ENCODE assay signal across 1 cellular context in the genomic region with DNA sequence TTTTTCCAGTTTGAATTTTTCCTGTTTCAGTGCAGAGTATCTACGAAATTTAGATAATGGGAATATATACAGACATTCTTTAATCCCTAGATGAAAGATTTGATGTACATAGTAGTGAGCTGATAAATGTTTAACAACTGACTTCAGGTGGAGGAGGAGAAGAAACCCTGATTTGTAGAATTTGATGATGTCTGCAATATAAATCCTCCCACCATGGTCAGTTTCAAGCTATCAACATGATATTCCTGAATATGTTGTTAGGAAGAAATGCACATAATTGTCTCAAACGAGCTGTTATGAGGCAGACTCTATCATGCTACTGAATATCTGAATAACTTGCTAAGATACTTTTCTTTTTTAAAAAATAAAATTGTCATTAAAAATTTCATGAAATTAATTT.
TF ChIP-seq lines count a peak whose summit lies in the region.

No MANE protein-coding gene starts in this region.

TF ChIP-seq in HepG2, 621 proteins besides CTCF, POLR2A, EP300 and RAD21 (continued from another document):
- TF ChIP-seq, protein P1, sequence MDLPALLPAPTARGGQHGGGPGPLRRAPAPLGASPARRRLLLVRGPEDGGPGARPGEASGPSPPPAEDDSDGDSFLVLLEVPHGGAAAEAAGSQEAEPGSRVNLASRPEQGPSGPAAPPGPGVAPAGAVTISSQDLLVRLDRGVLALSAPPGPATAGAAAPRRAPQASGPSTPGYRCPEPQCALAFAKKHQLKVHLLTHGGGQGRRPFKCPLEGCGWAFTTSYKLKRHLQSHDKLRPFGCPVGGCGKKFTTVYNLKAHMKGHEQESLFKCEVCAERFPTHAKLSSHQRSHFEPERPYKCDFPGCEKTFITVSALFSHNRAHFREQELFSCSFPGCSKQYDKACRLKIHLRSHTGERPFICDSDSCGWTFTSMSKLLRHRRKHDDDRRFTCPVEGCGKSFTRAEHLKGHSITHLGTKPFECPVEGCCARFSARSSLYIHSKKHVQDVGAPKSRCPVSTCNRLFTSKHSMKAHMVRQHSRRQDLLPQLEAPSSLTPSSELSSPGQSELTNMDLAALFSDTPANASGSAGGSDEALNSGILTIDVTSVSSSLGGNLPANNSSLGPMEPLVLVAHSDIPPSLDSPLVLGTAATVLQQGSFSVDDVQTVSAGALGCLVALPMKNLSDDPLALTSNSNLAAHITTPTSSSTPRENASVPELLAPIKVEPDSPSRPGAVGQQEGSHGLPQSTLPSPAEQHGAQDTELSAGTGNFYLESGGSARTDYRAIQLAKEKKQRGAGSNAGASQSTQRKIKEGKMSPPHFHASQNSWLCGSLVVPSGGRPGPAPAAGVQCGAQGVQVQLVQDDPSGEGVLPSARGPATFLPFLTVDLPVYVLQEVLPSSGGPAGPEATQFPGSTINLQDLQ (CRISPR knock-in tag; IDR thresholded peaks at IDR 0.05): no peak
- TF ChIP-seq E2F1 (CRISPR knock-in tag; IDR thresholded peaks at IDR 0.05) (no peak), ELF4 (CRISPR knock-in tag; IDR thresholded peaks at IDR 0.05; ENCODE audit: borderline replicate concordance) (no peak)
